Comparison of ENCODE assay signal across 11 cellular contexts in genomic region chr15:35624881-35625280, GRCh38.
DNase-seq lines count a peak whose midpoint lies in the region; ATAC-seq, FAIRE-seq and TF ChIP-seq lines count a peak whose summit lies in the region.
"Had no signal": no experiment of that assay in that cellular context is flagged by ENCODE, and none has a peak within 500 bp of the region (broad histone marks: within the 10 kb centered on the region; RNA-seq: fewer than 3 reads in every experiment).

No MANE protein-coding gene starts in this region.

- H3F3A ChIP-seq in GM23248 (ENCODE audit: insufficient read depth): peaks cover 23% of the 10 kb centered on the region

- peak overlapping the region; percentile 34 for H3K4me2 ChIP-seq in GM23248 (ENCODE audit: unreplicated experiment)
- no peak overlapping the region for H3K4me2 ChIP-seq in astrocyte (ENCODE audit: low read length)

- no peak for FAIRE-seq in astrocyte (lab: Jason Lieb, UNC)
- FAIRE-seq: TTC549 had no signal

- no peak for TF ChIP-seq POLR2A in GM18505 (IDR thresholded peaks at IDR 0.05; ENCODE audit: borderline replicate concordance, extremely low read depth, insufficient read depth, insufficient read length)

- H3K27me3 ChIP-seq in GM23248 (replicated peaks; ENCODE audit: insufficient read depth) (no peaks in the 10 kb centered on the region), astrocyte (ENCODE audit: insufficient read depth, low read length) (no peaks in the 10 kb centered on the region)

- no peaks in the 10 kb centered on the region for H4K20me1 ChIP-seq in GM23248 (ENCODE audit: insufficient read depth)
- no peaks in the 10 kb centered on the region for H4K20me1 ChIP-seq in astrocyte (ENCODE audit: insufficient read depth, low read length)

- H3K9ac ChIP-seq in GM23248 (no peak overlapping the region), astrocyte (ENCODE audit: low read length) (no peak overlapping the region)

- no peak overlapping the region for H3K4me3 ChIP-seq in GM23248
- no peak overlapping the region for H3K4me3 ChIP-seq in astrocyte (ENCODE audit: insufficient read depth, low read depth, low read length)

- H3K36me3 Mint-ChIP-seq in astrocyte (ENCODE audit: low read depth, unreplicated experiment): no peaks in the 10 kb centered on the region

- H3K4me3 Mint-ChIP-seq in astrocyte (ENCODE audit: unreplicated experiment): no peak overlapping the region

- no peaks in the 10 kb centered on the region for H3K9me3 Mint-ChIP-seq in astrocyte (ENCODE audit: unreplicated experiment)

- H3K4me1 ChIP-seq in GM23248 (ENCODE audit: insufficient read depth) (peaks cover 26% of the 10 kb centered on the region), astrocyte (ENCODE audit: insufficient read depth, low read length) (peaks cover 3% of the 10 kb centered on the region)

- DNase-seq in GM23248 (peak; percentile 92), astrocyte (ENCODE audit: low read depth) (peak; percentile 82), hepatic stellate cell (ENCODE audit: low spot score) (peak; percentile 21), stromal cell of bone marrow (ENCODE audit: low read depth) (peak; percentile 90), A172 (ENCODE audit: low spot score) (no peak)
- DNase-seq: GDM1; stimulated activated naive CD4-positive, alpha-beta T cell had no signal

- 0 out of 2 replicates have a peak overlapping the region, but pooled peaks have one; percentile 12 for H3K27ac ChIP-seq in GM23248
- no peak overlapping the region for H3K27ac ChIP-seq in astrocyte (ENCODE audit: low read depth, low read length)

- in situ Hi-C loops in GM23248 (cut with MboI): no loop called here

- TF ChIP-seq CTCF in astrocyte (IDR thresholded peaks at IDR 0.05; ENCODE audit: insufficient read depth, low read depth, low read length): no peak

- H3K9me3 ChIP-seq in GM23248 (ENCODE audit: low read depth): no peaks in the 10 kb centered on the region
- H3K9me3 ChIP-seq in astrocyte (ENCODE audit: insufficient read depth, low read depth, low read length): no peaks in the 10 kb centered on the region

- 24 to 25% methylated on average over 3 of the region's 3 CpGs for WGBS in GM23248 (ENCODE audit: low coverage in 1 of 2, low lambda C conversion rate in 2 of 2, missing lambda C conversion rate in 2 of 2), 2 experiments

- no peaks in the 10 kb centered on the region for H3K27me3 Mint-ChIP-seq in astrocyte (ENCODE audit: low read depth, unreplicated experiment)

- H3K4me1 Mint-ChIP-seq in astrocyte (ENCODE audit: low read depth, unreplicated experiment): peaks cover 7% of the 10 kb centered on the region

- H2AFZ ChIP-seq in GM23248 (no peak overlapping the region), astrocyte (ENCODE audit: low read depth, low read length) (no peak overlapping the region)

- H3K79me2 ChIP-seq in GM23248 (ENCODE audit: insufficient read depth): no peaks in the 10 kb centered on the region
- H3K79me2 ChIP-seq in astrocyte (ENCODE audit: insufficient read depth, low read length): no peaks in the 10 kb centered on the region

- no peaks in the 10 kb centered on the region for H3K9me2 ChIP-seq in GM23248 (ENCODE audit: insufficient read depth)

- ATAC-seq in GM18505 (IDR thresholded peaks at IDR 0.05; ENCODE audit: unreplicated experiment): no peak
- no peak for ATAC-seq in GM18873 (IDR thresholded peaks at IDR 0.05; ENCODE audit: low FRiP score, unreplicated experiment)
- no peak for ATAC-seq in GM18498 (IDR thresholded peaks at IDR 0.05; ENCODE audit: unreplicated experiment)

- H3K36me3 ChIP-seq in GM23248 (ENCODE audit: low read depth): no peaks in the 10 kb centered on the region
- H3K36me3 ChIP-seq in astrocyte (ENCODE audit: insufficient read depth, low read length): no peaks in the 10 kb centered on the region

- no peak overlapping the region for H3K27ac Mint-ChIP-seq in astrocyte (ENCODE audit: unreplicated experiment)
